In the genomic region with DNA sequence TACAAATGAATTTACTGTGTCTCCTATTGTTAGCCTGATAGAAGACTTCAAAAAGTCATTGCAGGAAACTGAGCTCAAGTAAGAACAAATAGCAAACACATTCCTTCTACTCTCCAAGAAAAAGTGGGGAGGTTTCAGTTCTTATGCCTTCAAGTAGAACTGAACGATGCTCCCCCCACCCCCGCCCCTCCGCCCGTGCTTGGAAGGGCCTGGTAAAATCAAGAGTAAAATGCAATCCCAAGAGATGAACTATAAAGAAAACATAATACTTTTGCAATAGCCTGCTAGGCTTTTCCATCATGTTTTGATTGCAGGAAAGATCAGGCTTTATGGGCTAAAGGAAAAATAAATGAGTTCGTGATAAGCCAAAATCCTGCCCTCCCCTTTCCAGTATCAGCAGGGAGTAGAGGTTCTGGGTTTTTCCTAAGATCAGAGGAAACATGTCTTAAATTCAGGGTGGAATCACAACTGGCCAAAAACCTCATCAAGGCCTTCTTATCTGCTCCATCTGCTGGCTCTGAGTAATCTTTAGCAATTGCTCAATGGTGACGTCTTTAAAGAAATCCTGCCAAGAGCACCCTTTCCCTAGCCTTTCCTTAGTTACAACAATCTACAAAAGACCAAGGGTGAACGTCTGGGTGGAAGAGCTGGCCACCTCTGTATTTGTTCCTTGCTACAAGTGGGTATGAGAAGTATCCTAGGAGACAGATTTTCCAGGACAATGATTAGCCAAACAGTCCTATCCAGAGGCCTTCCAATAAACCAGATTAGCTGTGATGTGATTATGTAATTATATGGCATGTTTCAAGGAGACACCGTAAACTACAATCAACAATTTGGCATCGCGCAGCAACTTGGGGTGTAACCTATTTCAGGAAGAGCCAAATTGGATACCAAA, we compare ENCODE assay signal across 9 cellular contexts.
DNase-seq lines count a peak whose midpoint lies in the region; ATAC-seq, FAIRE-seq and TF ChIP-seq lines count a peak whose summit lies in the region.
"Had no signal": no experiment of that assay in that cellular context is flagged by ENCODE, and none has a peak within 500 bp of the region (broad histone marks: within the 10 kb centered on the region; RNA-seq: fewer than 3 reads in every experiment).

No MANE protein-coding gene starts in this region.

- H3K9me3 Mint-ChIP-seq in Calu3 (ENCODE audit: low read depth, unreplicated experiment): no peaks in the 10 kb centered on the region

- H3K4me3 Mint-ChIP-seq in Calu3 (ENCODE audit: low read depth, unreplicated experiment): peak overlapping the region; percentile 48

- H3K4me1 Mint-ChIP-seq in Calu3 (ENCODE audit: low read depth, unreplicated experiment): peaks cover 12% of the 10 kb centered on the region

- H3K27me3 Mint-ChIP-seq in Calu3 (ENCODE audit: unreplicated experiment): no peaks in the 10 kb centered on the region

- DNase-seq in Calu3: peak; percentile 45
- DNase-seq in NCI-H748 (lab: John Stamatoyannopoulos, UW; ENCODE audit: unreplicated experiment): peak; percentile 60
- peak; percentile 85 for DNase-seq in non-pigmented ciliary epithelial cell (ENCODE audit: low read depth)
- no peak for DNase-seq in substantia nigra (lab: John Stamatoyannopoulos, UW)
- DNase-seq: stimulated activated CD8-positive, alpha-beta memory T cell treated with anti-CD3 and anti-CD28 coated beads, Interleukin-4, amount 100 ng/mL, for 48 hours had no signal

- H3K27ac Mint-ChIP-seq in Calu3 (ENCODE audit: unreplicated experiment): peak overlapping the region; percentile 99

- TF ChIP-seq CTCF in Calu3 (IDR thresholded peaks at IDR 0.05; ENCODE audit: unreplicated experiment): no peak

- TSS peak; percentile 90 for BruUV-seq in Calu3 (replicated peaks; lab: Mats Ljungman, UMichigan)

- ATAC-seq in HG03135 (IDR thresholded peaks at IDR 0.05; ENCODE audit: unreplicated experiment) (no peak), HG03469 (IDR thresholded peaks at IDR 0.05; ENCODE audit: unreplicated experiment) (no peak), GM21737 (IDR thresholded peaks at IDR 0.05; ENCODE audit: unreplicated experiment) (no peak)

- H3K27ac ChIP-seq in substantia nigra (ENCODE audit: low read depth, low read length, poor library complexity, severe bottlenecking): no peak overlapping the region

- FAIRE-seq in endometrium (lab: Jason Lieb, UNC): peak; percentile 81

- intact Hi-C loops in Calu3 (cut with micrococcal nuclease; ENCODE audit: unreplicated experiment): loop anchor here (1.0 kb wide), 1 partner anchor 288 kb away; no protein-coding TSS in a partner anchor

- H3K36me3 Mint-ChIP-seq in Calu3 (ENCODE audit: insufficient read depth, unreplicated experiment): peaks cover 5% of the 10 kb centered on the region

- CTCF ChIA-PET in Calu3 (lab: Charles Lee): interaction anchor here (0.6 kb wide), 1 partner anchor 1589 kb away, joined by 4 read pairs; no protein-coding TSS in a partner anchor

Comparison
In these comparisons a context has a peak if more than half of its experiments do, and no peak if none do; other contexts are left out.
1. DNase-seq: peak in Calu3 (single experiment), NCI-H748 (single experiment) and non-pigmented ciliary epithelial cell (single experiment); none in substantia nigra (0 of 49).